In the genomic region with DNA sequence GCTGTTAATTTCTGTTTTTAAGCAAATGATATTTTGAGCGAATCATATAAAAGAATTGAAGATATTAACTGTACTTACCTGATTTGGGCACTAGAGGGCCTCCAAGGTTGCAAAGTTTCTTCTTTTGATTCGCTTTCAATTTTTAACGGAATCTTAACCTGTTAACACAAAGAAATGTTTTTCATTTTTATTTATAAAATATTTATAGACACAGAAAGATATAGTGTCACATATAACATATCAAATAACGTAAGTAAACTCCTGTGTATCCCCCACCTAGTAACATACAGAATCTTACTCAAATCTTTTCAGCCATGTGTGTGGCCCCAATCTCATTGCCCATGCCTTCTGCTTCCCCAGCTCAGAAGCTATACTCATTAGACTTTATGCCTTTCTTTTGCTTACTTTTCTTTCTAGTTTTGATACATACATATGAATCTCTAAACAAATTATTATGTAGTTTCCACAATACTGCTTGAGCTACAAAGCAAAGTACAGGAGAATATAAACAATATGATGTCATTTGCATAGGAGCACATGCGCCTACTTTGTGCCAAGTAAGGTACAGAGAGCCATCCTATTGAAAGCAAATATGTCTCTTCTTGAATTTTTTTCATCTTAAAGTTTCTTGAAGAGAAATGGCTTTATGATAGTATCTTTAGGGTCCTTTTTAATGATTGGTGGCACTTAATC, we compare ENCODE assay signal across 8 cellular contexts. TPM values are rescaled to one million over a fixed set of nuclear protein-coding genes. Genes with fewer than 3 reads are reported as not detected.
DNase-seq lines count a peak whose midpoint lies in the region; ATAC-seq and TF ChIP-seq lines count a peak whose summit lies in the region.

No MANE protein-coding gene starts in this region.

- no peak for TF ChIP-seq EP300 in SK-N-SH (IDR thresholded peaks at IDR 0.05; ENCODE audit: borderline replicate concordance in 1 of 2, low read depth in 1 of 2, low read length in 1 of 2)
- no peak for TF ChIP-seq EP300 in ovary (IDR thresholded peaks at IDR 0.05)

- no peaks in the 10 kb centered on the region for H3K27me3 ChIP-seq in CD4-positive, alpha-beta T cell (ENCODE audit: control insufficient read depth, insufficient read depth, low read length)
- H3K27me3 ChIP-seq in SK-N-SH (ENCODE audit: insufficient read depth) (no peaks in the 10 kb centered on the region), ovary (no peaks in the 10 kb centered on the region)

- no peaks in the 10 kb centered on the region for H3K9me3 ChIP-seq in CD4-positive, alpha-beta T cell (ENCODE audit: control insufficient read depth, low read length)
- H3K9me3 ChIP-seq in SK-N-SH (no peaks in the 10 kb centered on the region), ovary (no peaks in the 10 kb centered on the region)

- H3K9me3 Mint-ChIP-seq in CD4-positive, alpha-beta T cell: no peaks in the 10 kb centered on the region
- no peaks in the 10 kb centered on the region for H3K9me3 Mint-ChIP-seq in endothelial cell (ENCODE audit: unreplicated experiment)

- peak; percentile 75 for ATAC-seq in CD4-positive, alpha-beta T cell (ENCODE audit: poor library complexity)

- 19% methylated on average over 5 of the region's 5 CpGs for WGBS in SK-N-SH (ENCODE audit: low lambda C conversion rate)
- WGBS in ovary, 3 donors: 22 to 26% (median 23%) methylated on average over 5 of the region's 5 CpGs

- H3K27me3 Mint-ChIP-seq in CD4-positive, alpha-beta T cell: no peaks in the 10 kb centered on the region
- peaks cover 1% of the 10 kb centered on the region for H3K27me3 Mint-ChIP-seq in endothelial cell (ENCODE audit: unreplicated experiment)

- H3K79me2 ChIP-seq in SK-N-SH (ENCODE audit: insufficient read depth): no peaks in the 10 kb centered on the region

- no peak overlapping the region; a peak in 1 of 4 replicates for H3K4me3 ChIP-seq in SK-N-SH (ENCODE audit: low read depth in 2 of 2, low read length in 1 of 2)
- H3K4me3 ChIP-seq in ovary: no peak overlapping the region

- peak overlapping the region; percentile 44 for H3K4me3 Mint-ChIP-seq in CD4-positive, alpha-beta T cell
- H3K4me3 Mint-ChIP-seq in endothelial cell (ENCODE audit: unreplicated experiment): no peak overlapping the region

- peak in 3 of 10 experiments; percentile 24 to 31 (median 24) for DNase-seq in CD4-positive, alpha-beta T cell
- DNase-seq in GM13976 (ENCODE audit: low spot score) (peak; percentile 24), HT-29 (ENCODE audit: low spot score) (peak; percentile 54), SK-N-SH (no peak), endothelial cell (ENCODE audit: low spot score) (no peak), ovary (no peak), GM19240 (ENCODE audit: insufficient read length, low spot score) (no peak)
- DNase-seq in stimulated activated CD4-positive, alpha-beta T cell treated with anti-CD3 and anti-CD28 coated beads, Interleukin-4, amount 100 ng/mL, for 1 hour: no peak

- H3K4me1 ChIP-seq in SK-N-SH (ENCODE audit: control insufficient read depth in 1 of 2, insufficient read depth in 2 of 2, low read depth in 1 of 2, low read length in 1 of 2) (no peaks in the 10 kb centered on the region), ovary (ENCODE audit: insufficient read depth) (no peaks in the 10 kb centered on the region)

- TF ChIP-seq CTCF in CD4-positive, alpha-beta T cell (IDR thresholded peaks at IDR 0.05): peak; percentile 83
- TF ChIP-seq CTCF in GM13976 (IDR thresholded peaks at IDR 0.05; ENCODE audit: borderline replicate concordance, control extremely low read depth, extremely low read depth, insufficient read depth, missing control alignments) (peak; percentile 57), SK-N-SH (IDR thresholded peaks at IDR 0.05) (peak; percentile 93), endothelial cell (IDR thresholded peaks at IDR 0.05; ENCODE audit: unreplicated experiment) (peak; percentile 92), ovary (IDR thresholded peaks at IDR 0.05) (peak; percentile 32 to 65 (median 53))

- H4K20me1 ChIP-seq in SK-N-SH (ENCODE audit: insufficient read depth): no peaks in the 10 kb centered on the region

- no peak overlapping the region for H3K4me2 ChIP-seq in SK-N-SH

- H3K36me3 Mint-ChIP-seq in CD4-positive, alpha-beta T cell (ENCODE audit: low read depth): no peaks in the 10 kb centered on the region
- no peaks in the 10 kb centered on the region for H3K36me3 Mint-ChIP-seq in endothelial cell (ENCODE audit: low read depth, unreplicated experiment)

- no peaks in the 10 kb centered on the region for H3K36me3 ChIP-seq in SK-N-SH (replicated peaks in 1 of 2; ENCODE audit: control insufficient read depth in 1 of 2, insufficient read depth in 2 of 2, low read length in 1 of 2)
- H3K36me3 ChIP-seq in ovary: no peaks in the 10 kb centered on the region

- intact Hi-C loops in CD4-positive, alpha-beta T cell (cut with DNase I, micrococcal nuclease): loop anchor here (1.0 to 5.0 kb wide), 10 partner anchors 60 to 537 kb away; a partner anchor contains a TSS
- intact Hi-C loops in ovary (cut with DNase I): loop anchor here in 1 of 4 donors (10.0 kb wide), 2 partner anchors 542 to 1012 kb away; no protein-coding TSS in a partner anchor

- peak overlapping the region; percentile 35 for H3K27ac Mint-ChIP-seq in CD4-positive, alpha-beta T cell
- no peak overlapping the region for H3K27ac Mint-ChIP-seq in endothelial cell (ENCODE audit: unreplicated experiment)

- no peak overlapping the region for H3K27ac ChIP-seq in CD4-positive, alpha-beta T cell (ENCODE audit: low read depth, low read length)
- H3K27ac ChIP-seq in SK-N-SH (ENCODE audit: low read depth in 2 of 2, low read length in 1 of 2): no peak overlapping the region
- no peak overlapping the region for H3K27ac ChIP-seq in ovary

- no peaks in the 10 kb centered on the region; the same call in 1 of the 2 replicates for H3K9me2 ChIP-seq in SK-N-SH

- H2AFZ ChIP-seq in SK-N-SH (ENCODE audit: low read depth): peak overlapping the region; percentile 20; the same call in 1 of the 2 replicates

- in situ Hi-C loops in GM13976 (cut with MboI; ENCODE audit: low sequenced_read_pairs, unreplicated experiment): loop anchor here (10.0 kb wide), 1 partner anchor 272 kb away; no protein-coding TSS in a partner anchor

- H3K9ac ChIP-seq in SK-N-SH: no peak overlapping the region

- POLR2A ChIA-PET in CD4-positive, alpha-beta T cell (lab: Charles Lee): interaction anchor here (1.0 to 1.7 kb wide), 5 partner anchors 63 to 276 kb away, joined by 3 to 7 read pairs (median 5); no protein-coding TSS in a partner anchor
- POLR2A ChIA-PET in SK-N-SH (lab: Yijun Ruan, JAX): interaction anchor here (0.5 kb wide), 1 partner anchor 327 kb away, joined by 5 read pairs; no protein-coding TSS in a partner anchor

- no peaks in the 10 kb centered on the region for H3F3A ChIP-seq in SK-N-SH (replicated peaks; ENCODE audit: insufficient read depth)

- CTCF ChIA-PET in CD4-positive, alpha-beta T cell (lab: Charles Lee): interaction anchor here (0.6 to 2.1 kb wide), 8 partner anchors 62 to 311 kb away, joined by 3 to 16 read pairs (median 5); no protein-coding TSS in a partner anchor
- CTCF ChIA-PET in SK-N-SH (lab: Yijun Ruan, JAX): interaction anchor here (0.6 to 10.1 kb wide), 32 partner anchors 8 to 1020 kb away, joined by 3 to 71 read pairs (median 4); a partner anchor contains a TSS

- peaks cover 34% of the 10 kb centered on the region for H3K4me1 Mint-ChIP-seq in CD4-positive, alpha-beta T cell (ENCODE audit: low read depth)
- no peaks in the 10 kb centered on the region for H3K4me1 Mint-ChIP-seq in endothelial cell (ENCODE audit: unreplicated experiment)

- no peak for TF ChIP-seq POLR2A in ovary (IDR thresholded peaks at IDR 0.05)

- peak; percentile 82 for TF ChIP-seq RAD21 in SK-N-SH (IDR thresholded peaks at IDR 0.05; ENCODE audit: low read length)

TF ChIP-seq in SK-N-SH, 30 proteins besides CTCF, POLR2A, EP300 and RAD21:
- TF ChIP-seq, protein P1, sequence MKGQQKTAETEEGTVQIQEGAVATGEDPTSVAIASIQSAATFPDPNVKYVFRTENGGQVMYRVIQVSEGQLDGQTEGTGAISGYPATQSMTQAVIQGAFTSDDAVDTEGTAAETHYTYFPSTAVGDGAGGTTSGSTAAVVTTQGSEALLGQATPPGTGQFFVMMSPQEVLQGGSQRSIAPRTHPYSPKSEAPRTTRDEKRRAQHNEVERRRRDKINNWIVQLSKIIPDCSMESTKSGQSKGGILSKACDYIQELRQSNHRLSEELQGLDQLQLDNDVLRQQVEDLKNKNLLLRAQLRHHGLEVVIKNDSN (IDR thresholded peaks at IDR 0.05; ENCODE audit: borderline replicate concordance, low read depth): no peak
- peak; percentile 30; the same call in 1 of the 2 replicates for TF ChIP-seq MXI1 (IDR thresholded peaks at IDR 0.05; ENCODE audit: low read depth, low read length)
- peak; percentile 55; the same call in 1 of the 2 replicates for TF ChIP-seq SMC3 (IDR thresholded peaks at IDR 0.05; ENCODE audit: low read depth, low read length)

RNA-seq across cellular contexts. Expression of a gene that starts 49.5 kb away (rescaled TPM):
- total RNA-seq in CD4-positive, alpha-beta T cell: not detected
- total RNA-seq in HT-29 (2014; rRNA removed; shearing (Covaris generic)): not detected in 2 replicates
- not detected in 2 replicates for polyA plus RNA-seq in SK-N-SH (2012; rRNA removed)
- polyA plus RNA-seq in SK-N-SH (2012; cell fraction: cytosol; rRNA removed): not detected in 2 replicates
- polyA plus RNA-seq in SK-N-SH (2012; cell fraction: nucleus; rRNA removed): not detected in 2 replicates
- not detected for total RNA-seq in endothelial cell (ENCODE audit: unreplicated experiment)
- 1 to 10 TPM in 3 of 7 donors, under 1 TPM in 2, not detected in 2; 0.24 to 1.8 (median 1.1) TPM for total RNA-seq in ovary
- under 1 TPM in 1 of 2 donors, not detected in 1; 0.30 TPM for polyA plus RNA-seq in ovary

Comparison
In these comparisons a context has a peak if more than half of its experiments do, and no peak if none do; other contexts are left out.
1. DNase-seq: peak in GM13976 (single experiment) and HT-29 (single experiment); none in SK-N-SH (single experiment), endothelial cell (single experiment), ovary (0 of 5), stimulated activated CD4-positive, alpha-beta T cell treated with anti-CD3 and anti-CD28 coated beads, Interleukin-4, amount 100 ng/mL, for 1 hour (single experiment) and GM19240 (single experiment).
2. Peak in every context shown above with its lines, with median percentiles within 50 percentile points of each other: CTCF ChIP-seq.